1 cellular context compared by ENCODE assay signal in the genomic region with DNA sequence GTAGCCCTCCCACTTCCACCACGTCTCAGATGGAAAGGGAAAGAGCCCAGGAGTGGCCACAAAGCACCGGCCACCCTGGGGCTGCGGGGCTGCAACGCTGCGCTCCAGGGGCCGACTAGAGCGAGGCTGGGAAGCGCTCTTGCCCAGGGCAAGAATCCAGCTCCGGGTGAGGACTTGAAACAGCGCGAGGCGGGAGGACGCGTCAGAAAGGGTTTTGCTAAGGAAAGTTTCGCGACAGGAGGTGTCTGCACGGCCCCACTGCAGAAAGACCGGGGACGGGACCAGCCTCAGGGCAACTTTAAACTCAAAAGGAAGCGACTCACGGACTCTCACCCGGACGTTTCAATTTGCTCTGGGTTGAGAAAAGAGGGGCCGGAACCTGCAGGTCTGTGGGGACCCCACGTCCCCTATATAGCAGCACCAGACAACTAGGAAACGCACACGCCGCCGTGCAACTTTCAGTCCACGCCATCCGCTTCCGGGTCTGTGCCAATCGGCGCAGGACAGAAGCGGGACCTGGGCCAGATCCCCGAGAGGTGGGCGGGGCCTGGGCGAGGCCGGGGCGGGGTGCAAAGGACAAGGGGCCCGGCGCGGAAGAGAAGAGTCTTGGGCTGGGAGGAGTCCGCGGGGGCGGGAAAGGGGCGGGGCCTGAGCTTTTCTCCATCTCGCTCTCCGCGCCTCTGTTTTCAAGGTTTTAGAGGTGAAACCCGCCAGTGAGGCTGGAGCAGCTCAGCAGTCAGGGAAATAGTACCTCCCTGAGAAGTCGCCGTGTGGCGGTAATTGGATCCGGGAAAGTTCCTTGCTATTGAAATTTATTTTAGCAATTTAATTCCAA.
TF ChIP-seq lines count a peak whose summit lies in the region.

A gene (minus strand): TSS at position 488 of the 835 bp plus-strand sequence. CDS start 6,792 bp downstream, outside the sequence.

TF ChIP-seq in HepG2, 621 proteins besides CTCF, POLR2A, EP300 and RAD21 (continued from another document and continues in another):
- TF ChIP-seq, protein P1, sequence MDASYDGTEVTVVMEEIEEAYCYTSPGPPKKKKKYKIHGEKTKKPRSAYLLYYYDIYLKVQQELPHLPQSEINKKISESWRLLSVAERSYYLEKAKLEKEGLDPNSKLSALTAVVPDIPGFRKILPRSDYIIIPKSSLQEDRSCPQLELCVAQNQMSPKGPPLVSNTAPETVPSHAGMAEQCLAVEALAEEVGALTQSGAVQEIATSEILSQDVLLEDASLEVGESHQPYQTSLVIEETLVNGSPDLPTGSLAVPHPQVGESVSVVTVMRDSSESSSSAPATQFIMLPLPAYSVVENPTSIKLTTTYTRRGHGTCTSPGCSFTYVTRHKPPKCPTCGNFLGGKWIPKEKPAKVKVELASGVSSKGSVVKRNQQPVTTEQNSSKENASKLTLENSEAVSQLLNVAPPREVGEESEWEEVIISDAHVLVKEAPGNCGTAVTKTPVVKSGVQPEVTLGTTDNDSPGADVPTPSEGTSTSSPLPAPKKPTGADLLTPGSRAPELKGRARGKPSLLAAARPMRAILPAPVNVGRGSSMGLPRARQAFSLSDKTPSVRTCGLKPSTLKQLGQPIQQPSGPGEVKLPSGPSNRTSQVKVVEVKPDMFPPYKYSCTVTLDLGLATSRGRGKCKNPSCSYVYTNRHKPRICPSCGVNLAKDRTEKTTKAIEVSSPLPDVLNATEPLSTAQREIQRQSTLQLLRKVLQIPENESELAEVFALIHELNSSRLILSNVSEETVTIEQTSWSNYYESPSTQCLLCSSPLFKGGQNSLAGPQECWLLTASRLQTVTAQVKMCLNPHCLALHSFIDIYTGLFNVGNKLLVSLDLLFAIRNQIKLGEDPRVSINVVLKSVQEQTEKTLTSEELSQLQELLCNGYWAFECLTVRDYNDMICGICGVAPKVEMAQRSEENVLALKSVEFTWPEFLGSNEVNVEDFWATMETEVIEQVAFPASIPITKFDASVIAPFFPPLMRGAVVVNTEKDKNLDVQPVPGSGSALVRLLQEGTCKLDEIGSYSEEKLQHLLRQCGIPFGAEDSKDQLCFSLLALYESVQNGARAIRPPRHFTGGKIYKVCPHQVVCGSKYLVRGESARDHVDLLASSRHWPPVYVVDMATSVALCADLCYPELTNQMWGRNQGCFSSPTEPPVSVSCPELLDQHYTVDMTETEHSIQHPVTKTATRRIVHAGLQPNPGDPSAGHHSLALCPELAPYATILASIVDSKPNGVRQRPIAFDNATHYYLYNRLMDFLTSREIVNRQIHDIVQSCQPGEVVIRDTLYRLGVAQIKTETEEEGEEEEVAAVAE (CRISPR knock-in tag; IDR thresholded peaks at IDR 0.05; ENCODE audit: borderline replicate concordance), result no peak
- TF ChIP-seq, protein P2, sequence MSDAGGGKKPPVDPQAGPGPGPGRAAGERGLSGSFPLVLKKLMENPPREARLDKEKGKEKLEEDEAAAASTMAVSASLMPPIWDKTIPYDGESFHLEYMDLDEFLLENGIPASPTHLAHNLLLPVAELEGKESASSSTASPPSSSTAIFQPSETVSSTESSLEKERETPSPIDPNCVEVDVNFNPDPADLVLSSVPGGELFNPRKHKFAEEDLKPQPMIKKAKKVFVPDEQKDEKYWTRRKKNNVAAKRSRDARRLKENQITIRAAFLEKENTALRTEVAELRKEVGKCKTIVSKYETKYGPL (CRISPR knock-in tag; IDR thresholded peaks at IDR 0.05), result no peak
- TF ChIP-seq ZMYM3 (CRISPR knock-in tag; IDR thresholded peaks at IDR 0.05) (no peak), SRSF4 (IDR thresholded peaks at IDR 0.05; ENCODE audit: low read depth, low read length, poor library complexity, severe bottlenecking) (no peak), MTF1 (CRISPR knock-in tag; IDR thresholded peaks at IDR 0.05) (no peak), MTA3 (CRISPR knock-in tag; IDR thresholded peaks at IDR 0.05) (no peak), FOXO1 (CRISPR knock-in tag; IDR thresholded peaks at IDR 0.05) (no peak), HDAC1 (CRISPR knock-in tag; IDR thresholded peaks at IDR 0.05) (peak; percentile 54; the same call in 1 of the 2 replicates), ZNF652 (CRISPR knock-in tag; IDR thresholded peaks at IDR 0.05; ENCODE audit: borderline replicate concordance, low read depth) (no peak), PCBP1 (IDR thresholded peaks at IDR 0.05; ENCODE audit: borderline replicate concordance, low read depth, low read length) (0 out of 2 replicates have a peak, but pooled peaks have one; percentile 40), ATF7-NPFF (CRISPR knock-in tag; IDR thresholded peaks at IDR 0.05; ENCODE audit: low read depth) (no peak; the same call in 1 of the 2 replicates), ZNF317 (CRISPR knock-in tag; IDR thresholded peaks at IDR 0.05) (no peak), JUNB (CRISPR knock-in tag; IDR thresholded peaks at IDR 0.05; ENCODE audit: borderline replicate concordance) (no peak), PRPF4 (IDR thresholded peaks at IDR 0.05; ENCODE audit: low read depth, low read length, poor library complexity, severe bottlenecking) (no peak), CBX2 (IDR thresholded peaks at IDR 0.05; ENCODE audit: low read depth, low read length) (no peak), CBX2 (CRISPR knock-in tag; IDR thresholded peaks at IDR 0.05; ENCODE audit: low read depth) (no peak), FOXA3 (CRISPR knock-in tag; IDR thresholded peaks at IDR 0.05) (0 out of 2 replicates have a peak, but pooled peaks have one; percentile 3), ZBTB1 (CRISPR knock-in tag; IDR thresholded peaks at IDR 0.05; ENCODE audit: borderline replicate concordance) (no peak), POGZ (CRISPR knock-in tag; IDR thresholded peaks at IDR 0.05) (peak; percentile 56), NCOA5 (CRISPR knock-in tag; IDR thresholded peaks at IDR 0.05) (no peak), ZNF3 (CRISPR knock-in tag; IDR thresholded peaks at IDR 0.05) (no peak), MEF2D (CRISPR knock-in tag; IDR thresholded peaks at IDR 0.05) (no peak), CENPX (CRISPR knock-in tag; IDR thresholded peaks at IDR 0.05) (no peak), TAF15 (IDR thresholded peaks at IDR 0.05; ENCODE audit: low read depth, low read length, poor library complexity, severe bottlenecking) (no peak), ATM (IDR thresholded peaks at IDR 0.05; ENCODE audit: borderline replicate concordance) (no peak), ZNF7 (CRISPR knock-in tag; IDR thresholded peaks at IDR 0.05) (no peak), ZNF549 (CRISPR knock-in tag; IDR thresholded peaks at IDR 0.05) (no peak), ZNF562 (CRISPR knock-in tag; IDR thresholded peaks at IDR 0.05; ENCODE audit: borderline replicate concordance) (no peak), KLF12 (CRISPR knock-in tag; IDR thresholded peaks at IDR 0.05; ENCODE audit: borderline replicate concordance) (peak; percentile 57; the same call in 1 of the 2 replicates), ATAD3A (CRISPR knock-in tag; IDR thresholded peaks at IDR 0.05) (no peak), ZNF703 (CRISPR knock-in tag; IDR thresholded peaks at IDR 0.05; ENCODE audit: borderline replicate concordance) (no peak), ZNF878 (CRISPR knock-in tag; IDR thresholded peaks at IDR 0.05) (0 out of 2 replicates have a peak, but pooled peaks have one; percentile 46), ZNF629 (CRISPR knock-in tag; conservative IDR thresholded peaks at IDR 0.05) (no peak)
- TF ChIP-seq, protein P3, sequence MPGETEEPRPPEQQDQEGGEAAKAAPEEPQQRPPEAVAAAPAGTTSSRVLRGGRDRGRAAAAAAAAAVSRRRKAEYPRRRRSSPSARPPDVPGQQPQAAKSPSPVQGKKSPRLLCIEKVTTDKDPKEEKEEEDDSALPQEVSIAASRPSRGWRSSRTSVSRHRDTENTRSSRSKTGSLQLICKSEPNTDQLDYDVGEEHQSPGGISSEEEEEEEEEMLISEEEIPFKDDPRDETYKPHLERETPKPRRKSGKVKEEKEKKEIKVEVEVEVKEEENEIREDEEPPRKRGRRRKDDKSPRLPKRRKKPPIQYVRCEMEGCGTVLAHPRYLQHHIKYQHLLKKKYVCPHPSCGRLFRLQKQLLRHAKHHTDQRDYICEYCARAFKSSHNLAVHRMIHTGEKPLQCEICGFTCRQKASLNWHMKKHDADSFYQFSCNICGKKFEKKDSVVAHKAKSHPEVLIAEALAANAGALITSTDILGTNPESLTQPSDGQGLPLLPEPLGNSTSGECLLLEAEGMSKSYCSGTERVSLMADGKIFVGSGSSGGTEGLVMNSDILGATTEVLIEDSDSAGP (CRISPR knock-in tag; IDR thresholded peaks at IDR 0.05; ENCODE audit: borderline replicate concordance), result peak; percentile 44; the same call in 1 of the 2 replicates
- TF ChIP-seq, protein P4, sequence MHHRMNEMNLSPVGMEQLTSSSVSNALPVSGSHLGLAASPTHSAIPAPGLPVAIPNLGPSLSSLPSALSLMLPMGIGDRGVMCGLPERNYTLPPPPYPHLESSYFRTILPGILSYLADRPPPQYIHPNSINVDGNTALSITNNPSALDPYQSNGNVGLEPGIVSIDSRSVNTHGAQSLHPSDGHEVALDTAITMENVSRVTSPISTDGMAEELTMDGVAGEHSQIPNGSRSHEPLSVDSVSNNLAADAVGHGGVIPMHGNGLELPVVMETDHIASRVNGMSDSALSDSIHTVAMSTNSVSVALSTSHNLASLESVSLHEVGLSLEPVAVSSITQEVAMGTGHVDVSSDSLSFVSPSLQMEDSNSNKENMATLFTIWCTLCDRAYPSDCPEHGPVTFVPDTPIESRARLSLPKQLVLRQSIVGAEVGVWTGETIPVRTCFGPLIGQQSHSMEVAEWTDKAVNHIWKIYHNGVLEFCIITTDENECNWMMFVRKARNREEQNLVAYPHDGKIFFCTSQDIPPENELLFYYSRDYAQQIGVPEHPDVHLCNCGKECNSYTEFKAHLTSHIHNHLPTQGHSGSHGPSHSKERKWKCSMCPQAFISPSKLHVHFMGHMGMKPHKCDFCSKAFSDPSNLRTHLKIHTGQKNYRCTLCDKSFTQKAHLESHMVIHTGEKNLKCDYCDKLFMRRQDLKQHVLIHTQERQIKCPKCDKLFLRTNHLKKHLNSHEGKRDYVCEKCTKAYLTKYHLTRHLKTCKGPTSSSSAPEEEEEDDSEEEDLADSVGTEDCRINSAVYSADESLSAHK (CRISPR knock-in tag; IDR thresholded peaks at IDR 0.05; ENCODE audit: borderline replicate concordance), result no peak
- TF ChIP-seq, protein P5, sequence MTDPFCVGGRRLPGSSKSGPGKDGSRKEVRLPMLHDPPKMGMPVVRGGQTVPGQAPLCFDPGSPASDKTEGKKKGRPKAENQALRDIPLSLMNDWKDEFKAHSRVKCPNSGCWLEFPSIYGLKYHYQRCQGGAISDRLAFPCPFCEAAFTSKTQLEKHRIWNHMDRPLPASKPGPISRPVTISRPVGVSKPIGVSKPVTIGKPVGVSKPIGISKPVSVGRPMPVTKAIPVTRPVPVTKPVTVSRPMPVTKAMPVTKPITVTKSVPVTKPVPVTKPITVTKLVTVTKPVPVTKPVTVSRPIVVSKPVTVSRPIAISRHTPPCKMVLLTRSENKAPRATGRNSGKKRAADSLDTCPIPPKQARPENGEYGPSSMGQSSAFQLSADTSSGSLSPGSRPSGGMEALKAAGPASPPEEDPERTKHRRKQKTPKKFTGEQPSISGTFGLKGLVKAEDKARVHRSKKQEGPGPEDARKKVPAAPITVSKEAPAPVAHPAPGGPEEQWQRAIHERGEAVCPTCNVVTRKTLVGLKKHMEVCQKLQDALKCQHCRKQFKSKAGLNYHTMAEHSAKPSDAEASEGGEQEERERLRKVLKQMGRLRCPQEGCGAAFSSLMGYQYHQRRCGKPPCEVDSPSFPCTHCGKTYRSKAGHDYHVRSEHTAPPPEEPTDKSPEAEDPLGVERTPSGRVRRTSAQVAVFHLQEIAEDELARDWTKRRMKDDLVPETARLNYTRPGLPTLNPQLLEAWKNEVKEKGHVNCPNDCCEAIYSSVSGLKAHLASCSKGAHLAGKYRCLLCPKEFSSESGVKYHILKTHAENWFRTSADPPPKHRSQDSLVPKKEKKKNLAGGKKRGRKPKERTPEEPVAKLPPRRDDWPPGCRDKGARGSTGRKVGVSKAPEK (CRISPR knock-in tag; IDR thresholded peaks at IDR 0.05; ENCODE audit: borderline replicate concordance), result no peak
- TF ChIP-seq, protein P6, sequence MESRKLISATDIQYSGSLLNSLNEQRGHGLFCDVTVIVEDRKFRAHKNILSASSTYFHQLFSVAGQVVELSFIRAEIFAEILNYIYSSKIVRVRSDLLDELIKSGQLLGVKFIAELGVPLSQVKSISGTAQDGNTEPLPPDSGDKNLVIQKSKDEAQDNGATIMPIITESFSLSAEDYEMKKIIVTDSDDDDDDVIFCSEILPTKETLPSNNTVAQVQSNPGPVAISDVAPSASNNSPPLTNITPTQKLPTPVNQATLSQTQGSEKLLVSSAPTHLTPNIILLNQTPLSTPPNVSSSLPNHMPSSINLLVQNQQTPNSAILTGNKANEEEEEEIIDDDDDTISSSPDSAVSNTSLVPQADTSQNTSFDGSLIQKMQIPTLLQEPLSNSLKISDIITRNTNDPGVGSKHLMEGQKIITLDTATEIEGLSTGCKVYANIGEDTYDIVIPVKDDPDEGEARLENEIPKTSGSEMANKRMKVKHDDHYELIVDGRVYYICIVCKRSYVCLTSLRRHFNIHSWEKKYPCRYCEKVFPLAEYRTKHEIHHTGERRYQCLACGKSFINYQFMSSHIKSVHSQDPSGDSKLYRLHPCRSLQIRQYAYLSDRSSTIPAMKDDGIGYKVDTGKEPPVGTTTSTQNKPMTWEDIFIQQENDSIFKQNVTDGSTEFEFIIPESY (CRISPR knock-in tag; IDR thresholded peaks at IDR 0.05), result no peak
- TF ChIP-seq, protein P7, sequence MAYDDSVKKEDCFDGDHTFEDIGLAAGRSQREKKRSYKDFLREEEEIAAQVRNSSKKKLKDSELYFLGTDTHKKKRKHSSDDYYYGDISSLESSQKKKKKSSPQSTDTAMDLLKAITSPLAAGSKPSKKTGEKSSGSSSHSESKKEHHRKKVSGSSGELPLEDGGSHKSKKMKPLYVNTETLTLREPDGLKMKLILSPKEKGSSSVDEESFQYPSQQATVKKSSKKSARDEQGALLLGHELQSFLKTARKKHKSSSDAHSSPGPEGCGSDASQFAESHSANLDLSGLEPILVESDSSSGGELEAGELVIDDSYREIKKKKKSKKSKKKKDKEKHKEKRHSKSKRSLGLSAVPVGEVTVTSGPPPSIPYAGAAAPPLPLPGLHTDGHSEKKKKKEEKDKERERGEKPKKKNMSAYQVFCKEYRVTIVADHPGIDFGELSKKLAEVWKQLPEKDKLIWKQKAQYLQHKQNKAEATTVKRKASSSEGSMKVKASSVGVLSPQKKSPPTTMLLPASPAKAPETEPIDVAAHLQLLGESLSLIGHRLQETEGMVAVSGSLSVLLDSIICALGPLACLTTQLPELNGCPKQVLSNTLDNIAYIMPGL (CRISPR knock-in tag; IDR thresholded peaks at IDR 0.05; ENCODE audit: borderline replicate concordance in 1 of 2, low read depth in 1 of 2), result peak in 1 of 2 experiments; percentile 32; a peak in 2 of 4 replicates
- TF ChIP-seq, protein P8, sequence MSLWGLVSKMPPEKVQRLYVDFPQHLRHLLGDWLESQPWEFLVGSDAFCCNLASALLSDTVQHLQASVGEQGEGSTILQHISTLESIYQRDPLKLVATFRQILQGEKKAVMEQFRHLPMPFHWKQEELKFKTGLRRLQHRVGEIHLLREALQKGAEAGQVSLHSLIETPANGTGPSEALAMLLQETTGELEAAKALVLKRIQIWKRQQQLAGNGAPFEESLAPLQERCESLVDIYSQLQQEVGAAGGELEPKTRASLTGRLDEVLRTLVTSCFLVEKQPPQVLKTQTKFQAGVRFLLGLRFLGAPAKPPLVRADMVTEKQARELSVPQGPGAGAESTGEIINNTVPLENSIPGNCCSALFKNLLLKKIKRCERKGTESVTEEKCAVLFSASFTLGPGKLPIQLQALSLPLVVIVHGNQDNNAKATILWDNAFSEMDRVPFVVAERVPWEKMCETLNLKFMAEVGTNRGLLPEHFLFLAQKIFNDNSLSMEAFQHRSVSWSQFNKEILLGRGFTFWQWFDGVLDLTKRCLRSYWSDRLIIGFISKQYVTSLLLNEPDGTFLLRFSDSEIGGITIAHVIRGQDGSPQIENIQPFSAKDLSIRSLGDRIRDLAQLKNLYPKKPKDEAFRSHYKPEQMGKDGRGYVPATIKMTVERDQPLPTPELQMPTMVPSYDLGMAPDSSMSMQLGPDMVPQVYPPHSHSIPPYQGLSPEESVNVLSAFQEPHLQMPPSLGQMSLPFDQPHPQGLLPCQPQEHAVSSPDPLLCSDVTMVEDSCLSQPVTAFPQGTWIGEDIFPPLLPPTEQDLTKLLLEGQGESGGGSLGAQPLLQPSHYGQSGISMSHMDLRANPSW (CRISPR knock-in tag; IDR thresholded peaks at IDR 0.05; ENCODE audit: borderline replicate concordance), result no peak
